Comparison of ENCODE assay signal across 17 cellular contexts in the genomic region with DNA sequence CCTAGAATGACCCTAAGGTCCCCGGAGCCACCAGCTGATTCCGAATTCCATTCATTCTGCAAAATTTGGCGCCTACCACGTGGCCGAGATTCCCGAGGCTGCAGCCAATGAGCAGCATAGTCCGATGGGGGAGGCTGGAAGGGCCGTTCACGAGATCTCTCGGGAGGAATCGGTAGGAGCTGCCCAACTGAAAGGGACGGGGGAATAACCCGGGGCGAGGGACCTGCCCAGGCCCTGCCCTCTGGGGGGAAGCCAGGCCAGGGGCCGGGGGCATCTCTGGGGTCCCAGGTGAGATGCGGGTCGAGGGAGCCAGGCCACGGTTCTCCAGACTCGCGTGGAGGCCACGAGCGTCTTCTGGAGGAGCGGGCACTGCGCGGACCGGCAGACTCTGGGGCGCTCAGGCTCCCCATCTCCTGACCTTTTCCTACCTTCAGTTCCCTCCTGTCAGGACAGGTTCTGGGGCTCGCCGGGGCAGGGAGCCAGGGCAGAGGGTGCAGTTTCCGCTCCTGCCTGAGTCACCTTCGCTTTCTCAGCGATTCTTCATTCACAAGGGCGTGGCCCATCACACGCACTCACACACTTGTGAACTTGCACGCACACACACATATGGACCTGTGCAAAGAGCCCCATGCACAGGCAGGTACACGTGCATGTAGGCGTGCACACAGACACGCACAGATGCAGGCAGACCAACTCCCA. TPM values are rescaled to one million over a fixed set of nuclear protein-coding genes. Genes with fewer than 3 reads are reported as not detected.
DNase-seq lines count a peak whose midpoint lies in the region; ATAC-seq and TF ChIP-seq lines count a peak whose summit lies in the region.
"Had no signal": no experiment of that assay in that cellular context is flagged by ENCODE, and none has a peak within 500 bp of the region (broad histone marks: within the 10 kb centered on the region; RNA-seq: fewer than 3 reads in every experiment).

No MANE protein-coding gene starts in this region.

- intact Hi-C loops in activated CD4-positive, alpha-beta T cell treated with anti-CD3 and anti-CD28 coated beads for 36 hours (cut with DNase I, micrococcal nuclease): no loop called here
- intact Hi-C loops in CD4-positive, alpha-beta memory T cell (cut with micrococcal nuclease): no loop called here

- H3K9me2 ChIP-seq in SK-N-SH (no peaks in the 10 kb centered on the region), MM.1S (replicated peaks; ENCODE audit: insufficient read depth, low read length) (no peaks in the 10 kb centered on the region)

- H3K4me3 Mint-ChIP-seq in activated CD4-positive, alpha-beta T cell treated with anti-CD3 and anti-CD28 coated beads for 36 hours: no peak overlapping the region
- no peak overlapping the region for H3K4me3 Mint-ChIP-seq in stimulated activated memory B cell treated with anti-CD40 and anti-IgM and Interleukin-4, amounts not matched to agents 10 μg/mL and 1 μg/mL and 100 μg/mL, for 72 hours
- H3K4me3 Mint-ChIP-seq in CD4-positive, alpha-beta memory T cell: no peak overlapping the region
- H3K4me3 Mint-ChIP-seq: natural killer cell had no signal

- H3K27me3 ChIP-seq in SK-N-SH (ENCODE audit: insufficient read depth) (no peaks in the 10 kb centered on the region), suprapubic skin (no peaks in the 10 kb centered on the region), MM.1S (replicated peaks; ENCODE audit: insufficient read depth, low read length) (no peaks in the 10 kb centered on the region)
- no peaks in the 10 kb centered on the region for H3K27me3 ChIP-seq in CD4-positive, alpha-beta memory T cell (ENCODE audit: insufficient read depth, low read length)

- no peak for ATAC-seq in activated CD4-positive, alpha-beta T cell treated with anti-CD3 and anti-CD28 coated beads for 36 hours
- no peak for ATAC-seq in stimulated activated memory B cell treated with anti-CD40 and anti-IgM and Interleukin-4, amounts not matched to agents 10 μg/mL and 1 μg/mL and 100 μg/mL, for 72 hours
- ATAC-seq: natural killer cell had no signal

- H3K4me3 ChIP-seq in SK-N-SH (ENCODE audit: low read depth in 2 of 2, low read length in 1 of 2) (no peak overlapping the region), suprapubic skin (no peak overlapping the region), MM.1S (ENCODE audit: low read length) (no peak overlapping the region)
- H3K4me3 ChIP-seq in CD4-positive, alpha-beta memory T cell (ENCODE audit: low read length in 2 of 2): no peak overlapping the region
- H3K4me3 ChIP-seq: coronary artery had no signal

- H4K20me1 ChIP-seq in SK-N-SH (ENCODE audit: insufficient read depth) (peaks cover 57% of the 10 kb centered on the region), MM.1S (ENCODE audit: insufficient read depth, low read length) (no peaks in the 10 kb centered on the region)

- TF ChIP-seq EP300 in SK-N-SH (IDR thresholded peaks at IDR 0.05; ENCODE audit: borderline replicate concordance in 1 of 2, low read depth in 1 of 2, low read length in 1 of 2) (no peak), suprapubic skin (IDR thresholded peaks at IDR 0.05) (no peak)

- H3K36me3 Mint-ChIP-seq in activated CD4-positive, alpha-beta T cell treated with anti-CD3 and anti-CD28 coated beads for 36 hours (ENCODE audit: low read depth): no peaks in the 10 kb centered on the region
- peaks cover 6% of the 10 kb centered on the region for H3K36me3 Mint-ChIP-seq in stimulated activated memory B cell treated with anti-CD40 and anti-IgM and Interleukin-4, amounts not matched to agents 10 μg/mL and 1 μg/mL and 100 μg/mL, for 72 hours
- H3K36me3 Mint-ChIP-seq in CD4-positive, alpha-beta memory T cell: no peaks in the 10 kb centered on the region
- H3K36me3 Mint-ChIP-seq: natural killer cell had no signal

- no peak for TF ChIP-seq CTCF in SK-N-SH (IDR thresholded peaks at IDR 0.05)
- TF ChIP-seq CTCF in suprapubic skin (IDR thresholded peaks at IDR 0.05): no peak
- TF ChIP-seq CTCF in MM.1S (IDR thresholded peaks at IDR 0.05; ENCODE audit: low read length): no peak

- 95% methylated on average over 32 of the region's 38 CpGs for WGBS in SK-N-SH (ENCODE audit: low lambda C conversion rate)
- 62% methylated on average over 21 of the region's 38 CpGs for WGBS in suprapubic skin

- H2AFZ ChIP-seq in SK-N-SH (ENCODE audit: low read depth): no peak overlapping the region
- H2AFZ ChIP-seq in MM.1S (ENCODE audit: low read length): no peak overlapping the region

- H3K27ac ChIP-seq in SK-N-SH (ENCODE audit: low read depth in 2 of 2, low read length in 1 of 2): peak overlapping the region in 1 of 2 experiments; percentile 22; a peak in 1 of 4 replicates
- peak overlapping the region; percentile 60 for H3K27ac ChIP-seq in suprapubic skin
- no peak overlapping the region for H3K27ac ChIP-seq in CD4-positive, alpha-beta memory T cell (ENCODE audit: low read depth, low read length)
- no peak overlapping the region for H3K27ac ChIP-seq in MM.1S (ENCODE audit: low read length)
- H3K27ac ChIP-seq: coronary artery had no signal

- TF ChIP-seq POLR2A in suprapubic skin (IDR thresholded peaks at IDR 0.05): no peak

- CTCF ChIA-PET in activated CD4-positive, alpha-beta T cell treated with anti-CD3 and anti-CD28 coated beads for 36 hours (lab: Charles Lee): no interaction called here
- CTCF ChIA-PET in SK-N-SH (lab: Yijun Ruan, JAX): interaction anchor here (2.1 kb wide), 1 partner anchor 70 kb away, joined by 11 read pairs; no protein-coding TSS in a partner anchor
- CTCF ChIA-PET in CD4-positive, alpha-beta memory T cell (lab: Charles Lee; ENCODE audit: partially characterized antibody): no interaction called here

- peaks cover 33% of the 10 kb centered on the region in 2 experiments for H3K36me3 ChIP-seq in SK-N-SH (replicated peaks in 1 of 2; ENCODE audit: control insufficient read depth in 1 of 2, insufficient read depth in 2 of 2, low read length in 1 of 2)
- H3K36me3 ChIP-seq in suprapubic skin: peaks cover 37% of the 10 kb centered on the region
- no peaks in the 10 kb centered on the region for H3K36me3 ChIP-seq in CD4-positive, alpha-beta memory T cell (ENCODE audit: insufficient read depth, low read length)
- no peaks in the 10 kb centered on the region for H3K36me3 ChIP-seq in MM.1S (replicated peaks; ENCODE audit: insufficient read depth, low read length)

- peak; percentile 23 for DNase-seq in activated CD4-positive, alpha-beta T cell treated with anti-CD3 and anti-CD28 coated beads for 36 hours
- no peak for DNase-seq in activated CD4-positive, alpha-beta T cell treated with anti-CD3 and anti-CD28 coated beads for 48 hours
- DNase-seq in SK-N-SH: peak; percentile 53
- DNase-seq in fibroblast of gingiva (ENCODE audit: low read depth): peak; percentile 26
- DNase-seq in suprapubic skin (ENCODE audit: low spot score in 2 of 2): no peak
- no peak for DNase-seq in CD4-positive, alpha-beta memory T cell
- DNase-seq in MM.1S: no peak
- DNase-seq: activated CD4-positive, alpha-beta T cell treated with anti-CD3 and anti-CD28 coated beads, Interleukin-2, amount 50 U/mL, for 48 hours; activated effector memory CD4-positive, alpha-beta T cell treated with anti-CD3 and anti-CD28 coated beads, Interleukin-2, amount 50 U/mL, for 16 hours; aorta; HCEC 1CT; natural killer cell; NCI-H1417 treated with DMSO at 0.1 percent for 48 hours; NCI-H510A treated with DMSO at 0.1 percent for 48 hours; stimulated activated CD4-positive, alpha-beta T cell treated with anti-CD3 and anti-CD28 coated beads, Interleukin-2, amount 100 ng/mL, for 48 hours had no signal

- H3K9ac ChIP-seq in SK-N-SH (no peak overlapping the region), MM.1S (ENCODE audit: low read length) (no peak overlapping the region)

- H3K4me1 Mint-ChIP-seq in activated CD4-positive, alpha-beta T cell treated with anti-CD3 and anti-CD28 coated beads for 36 hours: no peaks in the 10 kb centered on the region
- H3K4me1 Mint-ChIP-seq in stimulated activated memory B cell treated with anti-CD40 and anti-IgM and Interleukin-4, amounts not matched to agents 10 μg/mL and 1 μg/mL and 100 μg/mL, for 72 hours: no peaks in the 10 kb centered on the region
- H3K4me1 Mint-ChIP-seq in CD4-positive, alpha-beta memory T cell: no peaks in the 10 kb centered on the region
- H3K4me1 Mint-ChIP-seq: natural killer cell had no signal

- no peaks in the 10 kb centered on the region for H3K27me3 Mint-ChIP-seq in activated CD4-positive, alpha-beta T cell treated with anti-CD3 and anti-CD28 coated beads for 36 hours
- H3K27me3 Mint-ChIP-seq in stimulated activated memory B cell treated with anti-CD40 and anti-IgM and Interleukin-4, amounts not matched to agents 10 μg/mL and 1 μg/mL and 100 μg/mL, for 72 hours: no peaks in the 10 kb centered on the region
- no peaks in the 10 kb centered on the region for H3K27me3 Mint-ChIP-seq in CD4-positive, alpha-beta memory T cell

- H3K9me3 Mint-ChIP-seq in activated CD4-positive, alpha-beta T cell treated with anti-CD3 and anti-CD28 coated beads for 36 hours (ENCODE audit: low read depth): no peaks in the 10 kb centered on the region
- H3K9me3 Mint-ChIP-seq in stimulated activated memory B cell treated with anti-CD40 and anti-IgM and Interleukin-4, amounts not matched to agents 10 μg/mL and 1 μg/mL and 100 μg/mL, for 72 hours: no peaks in the 10 kb centered on the region
- H3K9me3 Mint-ChIP-seq in CD4-positive, alpha-beta memory T cell: no peaks in the 10 kb centered on the region
- H3K9me3 Mint-ChIP-seq: natural killer cell had no signal

- H3K79me2 ChIP-seq in SK-N-SH (ENCODE audit: insufficient read depth) (peaks cover 20% of the 10 kb centered on the region), MM.1S (ENCODE audit: low read length) (no peaks in the 10 kb centered on the region)

- no peaks in the 10 kb centered on the region; a peak in 1 of 4 replicates for H3K4me1 ChIP-seq in SK-N-SH (ENCODE audit: control insufficient read depth in 1 of 2, insufficient read depth in 2 of 2, low read depth in 1 of 2, low read length in 1 of 2)
- peaks cover 27% of the 10 kb centered on the region for H3K4me1 ChIP-seq in suprapubic skin
- H3K4me1 ChIP-seq in CD4-positive, alpha-beta memory T cell (ENCODE audit: insufficient read depth, low read length): peaks cover 4% of the 10 kb centered on the region
- H3K4me1 ChIP-seq in MM.1S (ENCODE audit: low read length): no peaks in the 10 kb centered on the region

- H3F3A ChIP-seq in SK-N-SH (replicated peaks; ENCODE audit: insufficient read depth) (peaks cover 81% of the 10 kb centered on the region), MM.1S (ENCODE audit: insufficient read depth, low read length) (no peaks in the 10 kb centered on the region)

- H3K27ac Mint-ChIP-seq in activated CD4-positive, alpha-beta T cell treated with anti-CD3 and anti-CD28 coated beads for 36 hours: no peak overlapping the region
- H3K27ac Mint-ChIP-seq in stimulated activated memory B cell treated with anti-CD40 and anti-IgM and Interleukin-4, amounts not matched to agents 10 μg/mL and 1 μg/mL and 100 μg/mL, for 72 hours: no peak overlapping the region
- no peak overlapping the region for H3K27ac Mint-ChIP-seq in CD4-positive, alpha-beta memory T cell
- H3K27ac Mint-ChIP-seq: natural killer cell had no signal

- H3K9me3 ChIP-seq in SK-N-SH (no peaks in the 10 kb centered on the region), suprapubic skin (no peaks in the 10 kb centered on the region), MM.1S (replicated peaks; ENCODE audit: insufficient read depth, low read length) (no peaks in the 10 kb centered on the region)
- no peaks in the 10 kb centered on the region for H3K9me3 ChIP-seq in CD4-positive, alpha-beta memory T cell (ENCODE audit: control insufficient read depth in 1 of 2, low read length in 2 of 2)

- TF ChIP-seq RAD21 in SK-N-SH (IDR thresholded peaks at IDR 0.05; ENCODE audit: low read length): no peak

- POLR2A ChIA-PET in activated CD4-positive, alpha-beta T cell treated with anti-CD3 and anti-CD28 coated beads for 36 hours (lab: Charles Lee): no interaction called here
- POLR2A ChIA-PET in SK-N-SH (lab: Yijun Ruan, JAX): interaction anchor here (0.6 kb wide), 1 partner anchor 12 kb away, joined by 3 read pairs; no protein-coding TSS in a partner anchor
- POLR2A ChIA-PET in CD4-positive, alpha-beta memory T cell (lab: Charles Lee; ENCODE audit: partially characterized antibody): no interaction called here

- H3K4me2 ChIP-seq in SK-N-SH (no peak overlapping the region), MM.1S (ENCODE audit: low read depth, low read length) (no peak overlapping the region)

RNA-seq across cellular contexts. Expression of a gene that starts 15.5 kb away (rescaled TPM):
- 10 to 100 TPM; 18.5 to 21.0 TPM for total RNA-seq in activated CD4-positive, alpha-beta T cell treated with anti-CD3 and anti-CD28 coated beads for 36 hours
- polyA plus RNA-seq in SK-N-SH (2012; rRNA removed): 222 and 287 TPM in 2 replicates
- polyA plus RNA-seq in SK-N-SH (2012; cell fraction: cytosol; rRNA removed): 108 and 201 TPM in 2 replicates
- 255 and 304 TPM in 2 replicates for polyA plus RNA-seq in SK-N-SH (2012; cell fraction: nucleus; rRNA removed)
- 10 to 100 TPM; 63.0 to 88.9 (median 73.2) TPM for total RNA-seq in suprapubic skin
- 1 to 10 TPM; 1.0 to 1.3 TPM for total RNA-seq in CD4-positive, alpha-beta memory T cell
- under 1 TPM; 0.14 to 0.53 TPM for polyA plus RNA-seq in CD4-positive, alpha-beta memory T cell

Comparison
In these comparisons a context has a peak if more than half of its experiments do, and no peak if none do; other contexts are left out.
1. DNase-seq: peak in activated CD4-positive, alpha-beta T cell treated with anti-CD3 and anti-CD28 coated beads for 36 hours (single experiment), SK-N-SH (single experiment) and fibroblast of gingiva (single experiment); none in activated CD4-positive, alpha-beta T cell treated with anti-CD3 and anti-CD28 coated beads for 48 hours (single experiment), suprapubic skin (0 of 2), CD4-positive, alpha-beta memory T cell (0 of 5) and MM.1S (single experiment).
2. RNA of a gene that starts 15.5 kb away (total RNA-seq): 63.0 to 88.9 TPM in suprapubic skin and 18.5 to 21.0 TPM in activated CD4-positive, alpha-beta T cell treated with anti-CD3 and anti-CD28 coated beads for 36 hours; 1.0 to 1.3 TPM in CD4-positive, alpha-beta memory T cell; every median in the first group is over 4 times any median in the second.